1 cellular context compared by ENCODE assay signal in the genomic region with DNA sequence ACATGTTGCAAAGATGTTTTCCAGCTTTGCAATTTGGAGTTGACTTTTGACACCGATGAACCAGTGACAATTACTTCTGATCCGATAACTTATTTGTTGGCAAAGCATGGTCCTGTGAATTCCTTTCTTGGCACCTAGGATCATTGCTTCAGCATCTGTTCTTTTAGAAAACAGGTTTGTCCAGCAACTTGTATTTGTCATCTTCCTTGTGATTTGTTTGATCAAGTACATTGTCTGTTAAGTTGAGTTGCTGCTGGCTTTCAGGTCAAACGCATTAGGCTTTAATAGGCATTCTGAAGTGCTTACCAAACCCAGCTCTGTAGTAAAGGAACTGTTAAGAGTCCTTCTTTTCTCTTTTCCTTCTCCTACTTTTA.
TF ChIP-seq lines count a peak whose summit lies in the region.

No MANE protein-coding gene starts in this region.

TF ChIP-seq in A549, 52 proteins besides CTCF, POLR2A, EP300 and RAD21 (continued from another document):
- no peak for TF ChIP-seq NPAS2 (CRISPR knock-in tag; IDR thresholded peaks at IDR 0.05; ENCODE audit: borderline replicate concordance)
- TF ChIP-seq JUN (IDR thresholded peaks at IDR 0.05) = no peak
- TF ChIP-seq HOXA7 (CRISPR knock-in tag; IDR thresholded peaks at IDR 0.05) = no peak
- no peak for TF ChIP-seq CBX8 (IDR thresholded peaks at IDR 0.05)
- TF ChIP-seq, protein P1, sequence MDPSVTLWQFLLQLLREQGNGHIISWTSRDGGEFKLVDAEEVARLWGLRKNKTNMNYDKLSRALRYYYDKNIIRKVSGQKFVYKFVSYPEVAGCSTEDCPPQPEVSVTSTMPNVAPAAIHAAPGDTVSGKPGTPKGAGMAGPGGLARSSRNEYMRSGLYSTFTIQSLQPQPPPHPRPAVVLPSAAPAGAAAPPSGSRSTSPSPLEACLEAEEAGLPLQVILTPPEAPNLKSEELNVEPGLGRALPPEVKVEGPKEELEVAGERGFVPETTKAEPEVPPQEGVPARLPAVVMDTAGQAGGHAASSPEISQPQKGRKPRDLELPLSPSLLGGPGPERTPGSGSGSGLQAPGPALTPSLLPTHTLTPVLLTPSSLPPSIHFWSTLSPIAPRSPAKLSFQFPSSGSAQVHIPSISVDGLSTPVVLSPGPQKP (IDR thresholded peaks at IDR 0.05; ENCODE audit: low read depth, low read length) = no peak
- no peak for TF ChIP-seq JUNB (IDR thresholded peaks at IDR 0.05)
